In the genomic region with DNA sequence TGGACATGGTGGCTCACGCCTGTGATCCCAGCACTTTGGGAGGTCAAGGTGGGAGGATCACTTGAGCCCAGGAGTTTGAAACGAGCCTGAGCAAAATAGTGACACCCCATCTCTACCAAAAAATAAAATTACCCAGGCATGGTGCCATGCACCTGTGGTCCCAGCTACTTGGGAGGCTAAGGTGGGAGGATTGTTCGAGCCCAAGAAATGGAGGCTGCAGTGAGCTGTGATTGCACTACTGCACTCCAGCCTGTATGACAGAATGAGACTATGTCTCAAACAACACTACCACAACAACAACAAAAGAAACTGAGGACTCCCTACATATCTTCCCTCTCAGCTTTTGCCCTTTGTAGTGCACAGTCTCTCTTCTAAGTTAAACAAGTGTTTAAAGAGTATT, we compare ENCODE assay signal across 12 cellular contexts. TPM values are rescaled to one million over a fixed set of nuclear protein-coding genes. Genes with fewer than 3 reads are reported as not detected.
"Had no signal": no experiment of that assay in that cellular context is flagged by ENCODE, and none has a peak within 500 bp of the region (broad histone marks: within the 10 kb centered on the region; RNA-seq: fewer than 3 reads in every experiment).

No MANE protein-coding gene starts in this region.

- DNase-seq: GM23248, GOT3, H7, H9, HCEC 1CT, HFFc6 had no signal

- H3K27ac ChIP-seq: GM23248 had no signal

- H3K27ac Mint-ChIP-seq: GM23338, H9, HFFc6 had no signal

- H3K9ac ChIP-seq: GM23248 had no signal

- H3K4me1 ChIP-seq: HAP-1 had no signal

- H3K36me3 ChIP-seq: HAP-1 had no signal

- H2AFZ ChIP-seq: GM23248 had no signal

- FAIRE-seq: H1, H54 had no signal

- H3K4me3 ChIP-seq: GM23248, GM23338, HAP-1 had no signal

- ATAC-seq: GM23338, HCT116 had no signal

- H3K9me3 Mint-ChIP-seq: GM23338, H9, HFFc6 had no signal

- H3K4me3 Mint-ChIP-seq: GM23338, H9, HFFc6 had no signal

- H3K9me3 ChIP-seq: HAP-1 had no signal

- H3K4me2 ChIP-seq: GM23338 had no signal

RNA-seq across cellular contexts. Expression of gene UPP2, which starts 53.3 kb away (rescaled TPM):
- total RNA-seq: GM23248, GM23338, H1, H4, H7, H9, HFFc6 had no signal
- polyA plus RNA-seq: GM23248, GM23338, H1 had no signal
